Comparison of ENCODE assay signal across 8 cellular contexts in genomic region chr5:140633081-140633471, GRCh38. TPM values are rescaled to one million over a fixed set of nuclear protein-coding genes. Genes with fewer than 3 reads are reported as not detected.
DNase-seq lines count a peak whose midpoint lies in the region; ATAC-seq and TF ChIP-seq lines count a peak whose summit lies in the region.

CD14 (minus strand) TSS chr5:140633175; CDS start chr5:140633071, 104 bp downstream.

- no peaks in the 10 kb centered on the region for H3K9me3 Mint-ChIP-seq in immature natural killer cell
- peaks cover 0 to 4% of the 10 kb centered on the region in 2 donors for H3K9me3 Mint-ChIP-seq in stimulated activated naive CD8-positive, alpha-beta T cell treated with anti-CD3 and anti-CD28 coated beads, Interleukin-15, amount 100 ng/mL, for 72 hours

- peaks cover 0 to 11% (median 0%) of the 10 kb centered on the region in 3 donors for H3K27me3 Mint-ChIP-seq in immature natural killer cell (ENCODE audit: low read depth in 3 of 3)
- H3K27me3 Mint-ChIP-seq in stimulated activated naive CD8-positive, alpha-beta T cell treated with anti-CD3 and anti-CD28 coated beads, Interleukin-15, amount 100 ng/mL, for 72 hours = peaks cover 22% of the 10 kb centered on the region

- H3K27ac Mint-ChIP-seq in immature natural killer cell = peak within 1 kb of the TSS; percentile 49 to 83 (median 60)
- H3K27ac Mint-ChIP-seq in stimulated activated naive CD8-positive, alpha-beta T cell treated with anti-CD3 and anti-CD28 coated beads, Interleukin-15, amount 100 ng/mL, for 72 hours = peak within 1 kb of the TSS; percentile 68 to 77

- H3K4me3 Mint-ChIP-seq in immature natural killer cell = peak within 1 kb of the TSS; percentile 89 to 94 (median 91)
- H3K4me3 Mint-ChIP-seq in stimulated activated naive CD8-positive, alpha-beta T cell treated with anti-CD3 and anti-CD28 coated beads, Interleukin-15, amount 100 ng/mL, for 72 hours = peak within 1 kb of the TSS; percentile 90 to 92

- ATAC-seq in stimulated activated naive CD8-positive, alpha-beta T cell treated with anti-CD3 and anti-CD28 coated beads, Interleukin-15, amount 100 ng/mL, for 72 hours = no peak
- no peak for ATAC-seq in GM18520 (IDR thresholded peaks at IDR 0.05; ENCODE audit: unreplicated experiment)
- ATAC-seq in HG02981 (IDR thresholded peaks at IDR 0.05; ENCODE audit: unreplicated experiment) = no peak

- peak; percentile 38 for DNase-seq in NCI-H748 (lab: John Stamatoyannopoulos, UW; ENCODE audit: unreplicated experiment)
- no peak for DNase-seq in NCI-H748 treated with DMSO at 0.1 percent for 48 hours (lab: John Stamatoyannopoulos, UW)
- peak; percentile 27 to 32 for DNase-seq in Kasumi-1 (lab: John Stamatoyannopoulos, UW)
- no peak for DNase-seq in astrocyte of the cerebellum (ENCODE audit: low read depth)
- DNase-seq in immature natural killer cell = no peak
- DNase-seq in stimulated activated naive CD8-positive, alpha-beta T cell treated with anti-CD3 and anti-CD28 coated beads, Interleukin-15, amount 100 ng/mL, for 72 hours = no peak

- H3K36me3 Mint-ChIP-seq in immature natural killer cell = no peaks in the 10 kb centered on the region

- peak within 1 kb of the TSS; percentile 30 for H3K4me3 ChIP-seq in astrocyte of the cerebellum (ENCODE audit: low read depth, low read length)

- peaks cover 23 to 29% of the 10 kb centered on the region in 2 donors for H3K4me1 Mint-ChIP-seq in immature natural killer cell
- peaks cover 37% of the 10 kb centered on the region for H3K4me1 Mint-ChIP-seq in stimulated activated naive CD8-positive, alpha-beta T cell treated with anti-CD3 and anti-CD28 coated beads, Interleukin-15, amount 100 ng/mL, for 72 hours

- TF ChIP-seq CTCF in astrocyte of the cerebellum (IDR thresholded peaks at IDR 0.05; ENCODE audit: low read depth, low read length, missing control alignments) = no peak

- in situ Hi-C loops in astrocyte of the cerebellum (cut with HindIII; ENCODE audit: low sequenced_read_pairs) = no loop called here

RNA-seq across cellular contexts. Expression of gene CD14, which starts in this region (rescaled TPM):
- 1 to 10 TPM; 3.6 to 5.7 (median 5.3) TPM for polyA plus RNA-seq in immature natural killer cell

Comparison
In these comparisons a context has a peak if more than half of its experiments do, and no peak if none do; other contexts are left out.
1. DNase-seq: peak in NCI-H748 (single experiment) and Kasumi-1 (2 of 2); none in NCI-H748 treated with DMSO at 0.1 percent for 48 hours (single experiment), astrocyte of the cerebellum (single experiment), immature natural killer cell (0 of 3) and stimulated activated naive CD8-positive, alpha-beta T cell treated with anti-CD3 and anti-CD28 coated beads, Interleukin-15, amount 100 ng/mL, for 72 hours (0 of 2).